25 cellular contexts compared by ENCODE assay signal in the genomic region with DNA sequence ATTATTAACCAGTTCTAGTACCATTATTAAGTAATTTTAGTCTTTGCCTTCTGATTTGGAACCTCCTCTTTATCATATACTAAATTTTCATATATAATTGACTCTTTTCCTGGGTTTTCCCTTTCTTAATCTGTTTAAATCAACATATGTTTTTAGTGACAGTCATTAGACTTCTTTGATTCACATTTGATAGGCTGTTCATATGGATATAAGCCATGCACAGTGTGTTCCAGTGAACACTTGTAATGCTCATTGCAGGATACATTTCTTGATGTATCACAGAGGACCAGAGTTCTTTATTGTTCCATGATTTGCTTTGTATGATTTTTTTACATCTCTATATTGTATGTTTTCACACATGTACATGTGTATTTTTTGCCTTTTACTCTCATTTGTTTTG.
"Had no signal": no experiment of that assay in that cellular context is flagged by ENCODE, and none has a peak within 500 bp of the region (broad histone marks: within the 10 kb centered on the region; RNA-seq: fewer than 3 reads in every experiment).

No MANE protein-coding gene starts in this region.

- H3K27me3 Mint-ChIP-seq: activated CD8-positive, alpha-beta memory T cell treated with anti-CD3 and anti-CD28 coated beads, Interleukin-2, amount 10 ng/mL, durations not matched to agents 7 days and 5 days; activated naive CD8-positive, alpha-beta T cell treated with anti-CD3 and anti-CD28 coated beads for 36 hours; dendritic cell treated with granulocyte-macrophage colony-stimulating factor and Interleukin-4, amounts not matched to agents 40 ng/mL and 50 ng/mL, for 4 days; progenitor cell of endocrine pancreas; stimulated activated naive CD8-positive, alpha-beta T cell treated with anti-CD3 and anti-CD28 coated beads, Interleukin-15, amount 100 ng/mL, for 72 hours; type B pancreatic cell had no signal

- H3K4me3 Mint-ChIP-seq: activated CD8-positive, alpha-beta memory T cell treated with anti-CD3 and anti-CD28 coated beads, Interleukin-2, amount 10 ng/mL, durations not matched to agents 7 days and 5 days; activated CD8-positive, alpha-beta T cell treated with anti-CD3 and anti-CD28 coated beads, Interleukin-2, amount 10 ng/mL, durations not matched to agents 7 days and 5 days; activated naive CD4-positive, alpha-beta T cell treated with anti-CD3 and anti-CD28 coated beads for 36 hours; activated naive CD8-positive, alpha-beta T cell treated with anti-CD3 and anti-CD28 coated beads for 36 hours; dendritic cell treated with granulocyte-macrophage colony-stimulating factor and Interleukin-4, amounts not matched to agents 40 ng/mL and 50 ng/mL, for 4 days; nephron; stimulated activated naive CD8-positive, alpha-beta T cell treated with anti-CD3 and anti-CD28 coated beads, Interleukin-15, amount 100 ng/mL, for 72 hours; type B pancreatic cell had no signal

- H3K9me3 Mint-ChIP-seq: activated naive CD4-positive, alpha-beta T cell treated with anti-CD3 and anti-CD28 coated beads for 36 hours; dendritic cell treated with granulocyte-macrophage colony-stimulating factor and Interleukin-4, amounts not matched to agents 40 ng/mL and 50 ng/mL, for 4 days; nephron; stimulated activated naive CD8-positive, alpha-beta T cell treated with anti-CD3 and anti-CD28 coated beads, Interleukin-15, amount 100 ng/mL, for 72 hours; type B pancreatic cell had no signal

- H3K4me1 Mint-ChIP-seq: nephron had no signal

- H3K27ac Mint-ChIP-seq: activated CD8-positive, alpha-beta memory T cell treated with anti-CD3 and anti-CD28 coated beads, Interleukin-2, amount 10 ng/mL, durations not matched to agents 7 days and 5 days; activated naive CD4-positive, alpha-beta T cell treated with anti-CD3 and anti-CD28 coated beads for 36 hours; activated naive CD8-positive, alpha-beta T cell treated with anti-CD3 and anti-CD28 coated beads for 36 hours; dendritic cell treated with granulocyte-macrophage colony-stimulating factor and Interleukin-4, amounts not matched to agents 40 ng/mL and 50 ng/mL, for 4 days; progenitor cell of endocrine pancreas; type B pancreatic cell had no signal

- H3K27ac ChIP-seq: brain microvascular endothelial cell, esophagus muscularis mucosa, foreskin keratinocyte, heart right ventricle, left ventricle myocardium inferior, ovary, right lobe of liver, uterus had no signal

- DNase-seq: activated CD4-positive, alpha-beta T cell treated with anti-CD3 and anti-CD28 coated beads, Interleukin-2, amount 50 U/mL, for 1 hour; activated CD8-positive, alpha-beta memory T cell treated with anti-CD3 and anti-CD28 coated beads, Interleukin-2, amount 10 ng/mL, durations not matched to agents 7 days and 5 days; activated CD8-positive, alpha-beta T cell treated with anti-CD3 and anti-CD28 coated beads, Interleukin-2, amount 10 ng/mL, durations not matched to agents 7 days and 5 days; activated effector memory CD4-positive, alpha-beta T cell treated with anti-CD3 and anti-CD28 coated beads, Interleukin-2, amount 50 U/mL, for 16 hours; activated naive CD4-positive, alpha-beta T cell treated with anti-CD3 and anti-CD28 coated beads for 36 hours; activated naive CD8-positive, alpha-beta T cell treated with anti-CD3 and anti-CD28 coated beads for 36 hours; amniotic stem cell; brain microvascular endothelial cell; caudate nucleus; foreskin keratinocyte; heart right ventricle; left ventricle myocardium inferior; mesendoderm; ovary; right lobe of liver; stimulated activated CD4-positive, alpha-beta T cell treated with anti-CD3 and anti-CD28 coated beads, Interleukin-4, amount 100 ng/mL, for 1 hour; stimulated activated naive CD8-positive, alpha-beta T cell treated with anti-CD3 and anti-CD28 coated beads, Interleukin-15, amount 100 ng/mL, for 72 hours; substantia nigra; T-helper 2 cell; uterus had no signal

- ATAC-seq: activated CD8-positive, alpha-beta memory T cell treated with anti-CD3 and anti-CD28 coated beads, Interleukin-2, amount 10 ng/mL, durations not matched to agents 7 days and 5 days; activated CD8-positive, alpha-beta T cell treated with anti-CD3 and anti-CD28 coated beads, Interleukin-2, amount 10 ng/mL, durations not matched to agents 7 days and 5 days; foreskin keratinocyte; heart right ventricle; right lobe of liver; stimulated activated naive CD8-positive, alpha-beta T cell treated with anti-CD3 and anti-CD28 coated beads, Interleukin-15, amount 100 ng/mL, for 72 hours had no signal
